Comparison of ENCODE assay signal across 26 cellular contexts in the genomic region with DNA sequence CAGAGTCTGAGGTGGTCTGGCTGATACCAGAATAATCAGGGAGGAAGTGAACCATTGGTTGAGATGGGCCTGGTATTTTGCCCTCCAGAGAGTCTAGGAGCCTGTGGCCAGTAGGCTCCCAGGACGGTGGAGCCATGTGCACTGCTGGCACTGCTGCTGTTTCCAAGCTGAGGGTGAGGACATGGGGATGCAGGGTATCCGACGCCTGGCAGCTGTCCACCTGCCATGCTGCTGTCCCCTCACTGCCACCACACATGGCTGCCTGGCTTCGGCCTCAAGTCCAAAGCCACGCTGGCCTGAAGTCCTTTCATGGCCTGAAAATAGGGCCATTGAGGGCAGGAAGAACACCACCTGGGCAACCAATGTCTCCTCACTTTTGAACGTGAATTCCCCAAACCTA. TPM values are rescaled to one million over a fixed set of nuclear protein-coding genes. Genes with fewer than 3 reads are reported as not detected.
"Had no signal": no experiment of that assay in that cellular context is flagged by ENCODE, and none has a peak within 500 bp of the region (broad histone marks: within the 10 kb centered on the region; RNA-seq: fewer than 3 reads in every experiment).

No MANE protein-coding gene starts in this region.

- ATAC-seq: activated CD8-positive, alpha-beta memory T cell treated with anti-CD3 and anti-CD28 coated beads, Interleukin-2, amount 10 ng/mL, durations not matched to agents 7 days and 5 days; body of pancreas; PC-3; T-helper 17 cell; WTC11 had no signal

- H3K4me1 ChIP-seq: body of pancreas had no signal

- H3K4me2 ChIP-seq: KMS-11 had no signal

- H3K9me3 Mint-ChIP-seq: activated CD4-positive, alpha-beta T cell treated with anti-CD3 and anti-CD28 coated beads, Interleukin-2, amount 10 ng/mL, durations not matched to agents 24 days and 14 days; activated naive CD4-positive, alpha-beta T cell treated with anti-CD3 and anti-CD28 coated beads, Interleukin-2, amount 50 U/mL, for 24 hours; activated T-cell treated with anti-CD3 and anti-CD28 coated beads, Interleukin-2, amount 50 U/mL, for 24 hours; activated T-helper 1 cell treated with anti-CD3 and anti-CD28 coated beads, Interleukin-12 subunit alpha, Interleukin-12 subunit beta, Interleukin-2, Interleukin-4 antibody, amounts not matched to agents 30 ng/mL and 10 ng/mL and 1 ng/mL, durations not matched to agents 14 hours and 24 hours and 36 hours; WTC11 had no signal

- H3K9me3 ChIP-seq: body of pancreas, MG63 had no signal

- H3K27me3 ChIP-seq: body of pancreas, MG63 had no signal

- H3K36me3 ChIP-seq: MG63 had no signal

- H3K27ac ChIP-seq: body of pancreas, KMS-11 had no signal

- H3K9ac ChIP-seq: KMS-11 had no signal

- H3K4me3 ChIP-seq: body of pancreas, MG63 had no signal

- H3K36me3 Mint-ChIP-seq: activated CD8-positive, alpha-beta memory T cell treated with anti-CD3 and anti-CD28 coated beads, Interleukin-2, amount 10 ng/mL, durations not matched to agents 7 days and 5 days; activated naive CD4-positive, alpha-beta T cell treated with anti-CD3 and anti-CD28 coated beads, Interleukin-2, amount 50 U/mL, for 24 hours; WTC11 had no signal

- H3K4me3 Mint-ChIP-seq: activated CD4-positive, alpha-beta T cell treated with anti-CD3 and anti-CD28 coated beads, Interleukin-2, amount 10 ng/mL, durations not matched to agents 24 days and 14 days; activated CD8-positive, alpha-beta memory T cell treated with anti-CD3 and anti-CD28 coated beads, Interleukin-2, amount 10 ng/mL, durations not matched to agents 7 days and 5 days; activated naive CD4-positive, alpha-beta T cell treated with anti-CD3 and anti-CD28 coated beads, Interleukin-2, amount 50 U/mL, for 24 hours; activated T-cell treated with anti-CD3 and anti-CD28 coated beads, Interleukin-2, amount 50 U/mL, for 24 hours; activated T-helper 1 cell treated with anti-CD3 and anti-CD28 coated beads, Interleukin-12 subunit alpha, Interleukin-12 subunit beta, Interleukin-2, Interleukin-4 antibody, amounts not matched to agents 30 ng/mL and 10 ng/mL and 1 ng/mL, durations not matched to agents 14 hours and 24 hours and 36 hours; T-helper 17 cell; WTC11 had no signal

- H3K27ac Mint-ChIP-seq: activated CD4-positive, alpha-beta T cell treated with anti-CD3 and anti-CD28 coated beads, Interleukin-2, amount 10 ng/mL, durations not matched to agents 24 days and 14 days; activated CD8-positive, alpha-beta memory T cell treated with anti-CD3 and anti-CD28 coated beads, Interleukin-2, amount 10 ng/mL, durations not matched to agents 7 days and 5 days; activated naive CD4-positive, alpha-beta T cell treated with anti-CD3 and anti-CD28 coated beads, Interleukin-2, amount 50 U/mL, for 24 hours; activated T-cell treated with anti-CD3 and anti-CD28 coated beads, Interleukin-2, amount 50 U/mL, for 24 hours; activated T-helper 1 cell treated with anti-CD3 and anti-CD28 coated beads, Interleukin-12 subunit alpha, Interleukin-12 subunit beta, Interleukin-2, Interleukin-4 antibody, amounts not matched to agents 30 ng/mL and 10 ng/mL and 1 ng/mL, durations not matched to agents 14 hours and 24 hours and 36 hours; T-helper 17 cell; WTC11 had no signal

- DNase-seq: activated CD4-positive, alpha-beta T cell treated with anti-CD3 and anti-CD28 coated beads for 1 hour; activated CD4-positive, alpha-beta T cell treated with anti-CD3 and anti-CD28 coated beads, Interleukin-2, amount 10 ng/mL, durations not matched to agents 24 days and 14 days; activated CD4-positive, alpha-beta T cell treated with anti-CD3 and anti-CD28 coated beads, Interleukin-2, amount 50 U/mL, for 48 hours; activated CD8-positive, alpha-beta memory T cell treated with anti-CD3 and anti-CD28 coated beads, Interleukin-2, amount 10 ng/mL, durations not matched to agents 7 days and 5 days; activated effector memory CD4-positive, alpha-beta T cell treated with Interleukin-2 at 50 U/mL for 16 hours; activated naive CD4-positive, alpha-beta T cell; activated T-cell treated with anti-CD3 and anti-CD28 coated beads, Interleukin-2, amount 50 U/mL, for 24 hours; aorta; body of pancreas; MG63; MV-4-11; NCI-H1105; NCI-H1436; NCI-H1694 treated with DMSO at 0.1 percent for 48 hours; NCI-H2029 treated with DMSO at 0.1 percent for 48 hours; NCI-H345; NCI-H510A treated with DMSO at 0.1 percent for 48 hours; PC-3; SIG-M5; T-helper 17 cell; T-helper 9 cell had no signal

RNA-seq across cellular contexts. Expression of gene CACNA1C, which starts 8.6 kb away (rescaled TPM):
- total RNA-seq: bronchial epithelial cell, PC-3 had no signal
